Comparison of ENCODE assay signal across 13 cellular contexts in the genomic region with DNA sequence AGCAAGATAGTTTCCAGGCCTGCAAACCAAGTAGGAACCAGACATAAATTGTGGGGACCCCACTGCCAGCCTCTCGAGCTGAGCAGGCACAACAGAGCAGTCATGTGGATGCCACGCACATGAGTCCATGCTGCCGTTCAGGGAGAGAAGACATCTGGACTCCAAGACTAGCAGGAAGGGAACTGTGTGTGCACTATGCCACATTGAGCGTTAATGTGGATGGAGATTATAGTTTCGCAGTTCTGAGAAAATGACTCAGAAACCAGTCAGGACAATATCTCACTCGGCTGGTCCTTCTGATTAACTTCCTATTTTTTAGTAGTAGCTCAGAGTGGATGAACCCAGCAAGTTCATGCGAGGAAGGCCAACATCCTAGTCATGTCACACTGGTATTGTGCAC.
DNase-seq lines count a peak whose midpoint lies in the region; ATAC-seq and TF ChIP-seq lines count a peak whose summit lies in the region.
"Had no signal": no experiment of that assay in that cellular context is flagged by ENCODE, and none has a peak within 500 bp of the region (broad histone marks: within the 10 kb centered on the region; RNA-seq: fewer than 3 reads in every experiment).

No MANE protein-coding gene starts in this region.

- peak; percentile 23 for DNase-seq in AG04449 (ENCODE audit: low read depth, low spot score)
- peak; percentile 32 for DNase-seq in GM04504 (ENCODE audit: low read depth)
- DNase-seq in RWPE2 (ENCODE audit: low spot score) = no peak
- DNase-seq in esophagus squamous epithelium (lab: John Stamatoyannopoulos, UW) = no peak
- no peak for DNase-seq in T-helper 2 cell treated with Interferon-gamma antibody and Interleukin-4, amounts not matched to agents 5 μg/mL and 100 μg/mL, for 36 hours (ENCODE audit: low spot score)
- no peak for DNase-seq in NCI-H82 (lab: John Stamatoyannopoulos, UW)
- DNase-seq: activated naive CD4-positive, alpha-beta T cell treated with anti-CD3 and anti-CD28 coated beads for 36 hours; GOT3; NCI-H2171; uterus had no signal

- no peak overlapping the region for H3K4me3 Mint-ChIP-seq in T-helper 2 cell treated with Interferon-gamma antibody and Interleukin-4, amounts not matched to agents 5 μg/mL and 100 μg/mL, for 36 hours
- H3K4me3 Mint-ChIP-seq: activated naive CD4-positive, alpha-beta T cell treated with anti-CD3 and anti-CD28 coated beads for 36 hours had no signal

- peaks cover 3% of the 10 kb centered on the region for H3K27me3 Mint-ChIP-seq in T-helper 2 cell treated with Interferon-gamma antibody and Interleukin-4, amounts not matched to agents 5 μg/mL and 100 μg/mL, for 36 hours (ENCODE audit: low read depth)

- TF ChIP-seq CTCF in AG04449 (IDR thresholded peaks at IDR 0.05; ENCODE audit: insufficient read depth, low read length, missing control alignments) (no peak), RWPE2 (IDR thresholded peaks at IDR 0.05; ENCODE audit: poor library complexity, severe bottlenecking) (no peak), esophagus squamous epithelium (IDR thresholded peaks at IDR 0.05) (no peak)

- H3K27ac Mint-ChIP-seq in T-helper 2 cell treated with Interferon-gamma antibody and Interleukin-4, amounts not matched to agents 5 μg/mL and 100 μg/mL, for 36 hours = no peak overlapping the region
- H3K27ac Mint-ChIP-seq: activated naive CD4-positive, alpha-beta T cell treated with anti-CD3 and anti-CD28 coated beads for 36 hours had no signal

- no peak overlapping the region for H3K4me3 ChIP-seq in AG04449 (ENCODE audit: low read depth, low read length)
- H3K4me3 ChIP-seq in RWPE2 (ENCODE audit: severe bottlenecking) = no peak overlapping the region
- no peak overlapping the region for H3K4me3 ChIP-seq in esophagus squamous epithelium
- H3K4me3 ChIP-seq: uterus had no signal

- H3K27me3 ChIP-seq in RWPE2 (ENCODE audit: insufficient read depth, poor library complexity, severe bottlenecking) (no peaks in the 10 kb centered on the region), esophagus squamous epithelium (no peaks in the 10 kb centered on the region)
- H3K27me3 ChIP-seq: uterus had no signal

- H3K9me3 ChIP-seq in RWPE2 (ENCODE audit: severe bottlenecking) (no peaks in the 10 kb centered on the region), esophagus squamous epithelium (no peaks in the 10 kb centered on the region)
- H3K9me3 ChIP-seq: uterus had no signal

- WGBS in esophagus squamous epithelium, 2 donors = 23 to 34% methylated on average over 6 to 7 of the region's 7 CpGs

- CTCF ChIA-PET in AG04449 (lab: Yijun Ruan, JAX) = interaction anchor here (0.8 kb wide), 1 partner anchor 28 kb away, joined by 3 read pairs; no protein-coding TSS in a partner anchor

- H3K36me3 ChIP-seq in RWPE2 (ENCODE audit: low read depth) (no peaks in the 10 kb centered on the region), esophagus squamous epithelium (peaks cover 0 to 13% (median 0%) of the 10 kb centered on the region in 3 donors)
- H3K36me3 ChIP-seq: uterus had no signal

- ATAC-seq in RWPE2 (ENCODE audit: low read depth) (peak; percentile 56), HG03520 (IDR thresholded peaks at IDR 0.05; ENCODE audit: unreplicated experiment) (no peak), GM21515 (IDR thresholded peaks at IDR 0.05; ENCODE audit: unreplicated experiment) (no peak)
- ATAC-seq: Panc1 had no signal

- H3K9me3 Mint-ChIP-seq in T-helper 2 cell treated with Interferon-gamma antibody and Interleukin-4, amounts not matched to agents 5 μg/mL and 100 μg/mL, for 36 hours = peaks cover 4% of the 10 kb centered on the region
- H3K9me3 Mint-ChIP-seq: activated naive CD4-positive, alpha-beta T cell treated with anti-CD3 and anti-CD28 coated beads for 36 hours had no signal

- H3K4me1 Mint-ChIP-seq in T-helper 2 cell treated with Interferon-gamma antibody and Interleukin-4, amounts not matched to agents 5 μg/mL and 100 μg/mL, for 36 hours (ENCODE audit: low read depth) = peaks cover 30% of the 10 kb centered on the region

- peaks cover 27% of the 10 kb centered on the region for H3K4me1 ChIP-seq in RWPE2 (ENCODE audit: insufficient read depth, poor library complexity, severe bottlenecking)
- H3K4me1 ChIP-seq in esophagus squamous epithelium = peaks cover 21 to 54% (median 27%) of the 10 kb centered on the region in 3 donors
- H3K4me1 ChIP-seq: uterus had no signal

- H3K27ac ChIP-seq in RWPE2 (ENCODE audit: poor library complexity, severe bottlenecking) (peak overlapping the region; percentile 78), esophagus squamous epithelium (peak overlapping the region; percentile 31 to 87 (median 80))
- H3K27ac ChIP-seq: uterus had no signal

- POLR2A ChIA-PET in AG04449 (lab: Yijun Ruan, JAX) = interaction anchor here (1.4 kb wide), 1 partner anchor 19 kb away, joined by 6 read pairs; no protein-coding TSS in a partner anchor

- intact Hi-C loops in esophagus squamous epithelium (cut with DNase I) = no loop called here

- TF ChIP-seq POLR2A in esophagus squamous epithelium (IDR thresholded peaks at IDR 0.05) = no peak

- no peaks in the 10 kb centered on the region for H3K36me3 Mint-ChIP-seq in T-helper 2 cell treated with Interferon-gamma antibody and Interleukin-4, amounts not matched to agents 5 μg/mL and 100 μg/mL, for 36 hours (ENCODE audit: low read depth)

Comparison
In these comparisons a context has a peak if more than half of its experiments do, and no peak if none do; other contexts are left out.
1. DNase-seq: peak in AG04449 (single experiment) and GM04504 (single experiment); none in RWPE2 (single experiment), esophagus squamous epithelium (single experiment), T-helper 2 cell treated with Interferon-gamma antibody and Interleukin-4, amounts not matched to agents 5 μg/mL and 100 μg/mL, for 36 hours (single experiment) and NCI-H82 (single experiment).